Comparison of ENCODE assay signal across 9 cellular contexts in the genomic region with DNA sequence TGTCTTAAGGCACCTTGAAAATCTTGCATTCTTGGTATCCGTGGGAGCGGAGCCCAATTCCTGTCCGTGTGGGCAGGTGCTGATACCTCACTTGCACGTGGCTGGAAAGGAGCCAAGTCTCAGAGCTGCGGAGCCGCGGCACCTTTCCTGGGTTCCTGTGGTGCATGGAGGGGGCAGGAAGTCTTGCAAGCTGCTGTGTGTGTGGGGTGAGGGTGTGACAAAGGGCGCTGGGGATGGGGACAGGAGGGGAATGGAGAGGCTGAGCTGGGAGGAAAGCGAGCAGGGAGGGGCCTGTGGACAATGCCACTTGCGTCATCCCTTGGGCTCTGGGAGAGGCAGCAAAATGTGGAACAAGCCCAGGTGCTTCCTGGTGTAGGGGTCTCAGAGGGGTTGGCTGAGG.
DNase-seq lines count a peak whose midpoint lies in the region; ATAC-seq, FAIRE-seq and TF ChIP-seq lines count a peak whose summit lies in the region.
"Had no signal": no experiment of that assay in that cellular context is flagged by ENCODE, and none has a peak within 500 bp of the region (broad histone marks: within the 10 kb centered on the region; RNA-seq: fewer than 3 reads in every experiment).

No MANE protein-coding gene starts in this region.

- H3K4me3 ChIP-seq in CD4-positive, alpha-beta memory T cell (ENCODE audit: low read length in 2 of 2) = no peak overlapping the region
- H3K4me3 ChIP-seq in kidney (ENCODE audit: low read length in 2 of 2) (no peak overlapping the region), foreskin fibroblast (ENCODE audit: low read depth in 1 of 2, low read length in 2 of 2) (no peak overlapping the region)

- CTCF ChIA-PET in CD4-positive, alpha-beta memory T cell (lab: Charles Lee; ENCODE audit: partially characterized antibody) = no interaction called here
- CTCF ChIA-PET in activated CD8-positive, alpha-beta T cell treated with anti-CD3 and anti-CD28 coated beads, Interleukin-2, amount 10 ng/mL, durations not matched to agents 7 days and 5 days (lab: Charles Lee) = no interaction called here

- H3K27ac ChIP-seq in CD4-positive, alpha-beta memory T cell (ENCODE audit: low read depth, low read length) = no peak overlapping the region
- no peak overlapping the region for H3K27ac ChIP-seq in kidney (ENCODE audit: low read depth in 2 of 2, low read length in 2 of 2)

- H3K4me3 Mint-ChIP-seq in CD4-positive, alpha-beta memory T cell = peak overlapping the region in 6 of 8 donors; percentile 40 to 69 (median 60)
- H3K4me3 Mint-ChIP-seq in activated CD8-positive, alpha-beta T cell treated with anti-CD3 and anti-CD28 coated beads, Interleukin-2, amount 10 ng/mL, durations not matched to agents 7 days and 5 days = no peak overlapping the region

- TF ChIP-seq CTCF in kidney (IDR thresholded peaks at IDR 0.05; ENCODE audit: borderline replicate concordance, extremely low read depth, insufficient read depth) = no peak
- no peak for TF ChIP-seq CTCF in foreskin fibroblast (IDR thresholded peaks at IDR 0.05; ENCODE audit: low read depth, low read length)

- H3K27me3 ChIP-seq in CD4-positive, alpha-beta memory T cell (ENCODE audit: insufficient read depth, low read length) = no peaks in the 10 kb centered on the region

- H3K36me3 Mint-ChIP-seq in CD4-positive, alpha-beta memory T cell = no peaks in the 10 kb centered on the region
- no peaks in the 10 kb centered on the region for H3K36me3 Mint-ChIP-seq in activated CD8-positive, alpha-beta T cell treated with anti-CD3 and anti-CD28 coated beads, Interleukin-2, amount 10 ng/mL, durations not matched to agents 7 days and 5 days (ENCODE audit: low read depth)

- H3K9me3 Mint-ChIP-seq in CD4-positive, alpha-beta memory T cell = peaks cover 0 to 10% (median 3%) of the 10 kb centered on the region in 8 donors
- no peaks in the 10 kb centered on the region for H3K9me3 Mint-ChIP-seq in activated CD8-positive, alpha-beta T cell treated with anti-CD3 and anti-CD28 coated beads, Interleukin-2, amount 10 ng/mL, durations not matched to agents 7 days and 5 days (ENCODE audit: insufficient read depth)

- intact Hi-C loops in CD4-positive, alpha-beta memory T cell (cut with micrococcal nuclease) = no loop called here
- intact Hi-C loops in kidney (cut with DNase I) = no loop called here

- H3K36me3 ChIP-seq in CD4-positive, alpha-beta memory T cell (ENCODE audit: insufficient read depth, low read length) = no peaks in the 10 kb centered on the region
- H3K36me3 ChIP-seq in kidney (ENCODE audit: control insufficient read depth in 1 of 2, insufficient read depth in 2 of 2, low read length in 2 of 2) = no peaks in the 10 kb centered on the region

- peaks cover 11 to 18% (median 15%) of the 10 kb centered on the region in 4 donors for H3K4me1 Mint-ChIP-seq in CD4-positive, alpha-beta memory T cell
- peaks cover 10% of the 10 kb centered on the region for H3K4me1 Mint-ChIP-seq in activated CD8-positive, alpha-beta T cell treated with anti-CD3 and anti-CD28 coated beads, Interleukin-2, amount 10 ng/mL, durations not matched to agents 7 days and 5 days (ENCODE audit: low read depth)

- H3K9me3 ChIP-seq in CD4-positive, alpha-beta memory T cell (ENCODE audit: control insufficient read depth in 1 of 2, low read length in 2 of 2) = no peaks in the 10 kb centered on the region
- H3K9me3 ChIP-seq in kidney (ENCODE audit: control insufficient read depth in 1 of 2, low read length in 2 of 2) = no peaks in the 10 kb centered on the region

- POLR2A ChIA-PET in CD4-positive, alpha-beta memory T cell (lab: Charles Lee; ENCODE audit: partially characterized antibody) = interaction anchor here (1.0 kb wide), 1 partner anchor 86 kb away, joined by 3 read pairs; no protein-coding TSS in a partner anchor
- POLR2A ChIA-PET in activated CD8-positive, alpha-beta T cell treated with anti-CD3 and anti-CD28 coated beads, Interleukin-2, amount 10 ng/mL, durations not matched to agents 7 days and 5 days (lab: Charles Lee) = no interaction called here

- H3K27ac Mint-ChIP-seq in CD4-positive, alpha-beta memory T cell = peak overlapping the region in 2 of 7 donors; percentile 17 to 36
- H3K27ac Mint-ChIP-seq in activated CD8-positive, alpha-beta T cell treated with anti-CD3 and anti-CD28 coated beads, Interleukin-2, amount 10 ng/mL, durations not matched to agents 7 days and 5 days = no peak overlapping the region

- H3K27me3 Mint-ChIP-seq in CD4-positive, alpha-beta memory T cell = peaks cover 6 to 14% of the 10 kb centered on the region in 2 donors
- peaks cover 12% of the 10 kb centered on the region for H3K27me3 Mint-ChIP-seq in activated CD8-positive, alpha-beta T cell treated with anti-CD3 and anti-CD28 coated beads, Interleukin-2, amount 10 ng/mL, durations not matched to agents 7 days and 5 days (ENCODE audit: low read depth)

- in situ Hi-C loops in KBM-7 (cut with MboI; ENCODE audit: low pct_unique_long_range_greater_than_20kb, low sequenced_read_pairs) = no loop called here

- H3K9ac ChIP-seq in kidney (ENCODE audit: low read length in 2 of 2) = no peak overlapping the region

- DNase-seq in CD4-positive, alpha-beta memory T cell = peak; percentile 48 to 60 (median 52)
- DNase-seq in KBM-7 (peak; percentile 52), kidney (peak; percentile 70), amygdala (lab: John Stamatoyannopoulos, UW) (no peak), foreskin fibroblast (no peak)
- peak; percentile 30 for DNase-seq in activated CD8-positive, alpha-beta T cell treated with anti-CD3 and anti-CD28 coated beads, Interleukin-2, amount 10 ng/mL, durations not matched to agents 7 days and 5 days
- DNase-seq: hippocampal formation had no signal

- no peak for FAIRE-seq in kidney (lab: Jason Lieb, UNC)

- peaks cover 13% of the 10 kb centered on the region for H3K4me1 ChIP-seq in CD4-positive, alpha-beta memory T cell (ENCODE audit: insufficient read depth, low read length)
- H3K4me1 ChIP-seq in kidney (ENCODE audit: control insufficient read depth in 1 of 2, insufficient read depth in 1 of 2, low read depth in 1 of 2, low read length in 2 of 2) = no peaks in the 10 kb centered on the region

- ATAC-seq in activated CD8-positive, alpha-beta T cell treated with anti-CD3 and anti-CD28 coated beads, Interleukin-2, amount 10 ng/mL, durations not matched to agents 7 days and 5 days = no peak
- ATAC-seq in HG03159 (IDR thresholded peaks at IDR 0.05; ENCODE audit: unreplicated experiment) (no peak), GM19351 (IDR thresholded peaks at IDR 0.05; ENCODE audit: unreplicated experiment) (no peak)

Comparison
In these comparisons a context has a peak if more than half of its experiments do, and no peak if none do; other contexts are left out.
1. DNase-seq: peak in CD4-positive, alpha-beta memory T cell (5 of 5), KBM-7 (single experiment), activated CD8-positive, alpha-beta T cell treated with anti-CD3 and anti-CD28 coated beads, Interleukin-2, amount 10 ng/mL, durations not matched to agents 7 days and 5 days (single experiment) and kidney (single experiment); none in amygdala (0 of 56) and foreskin fibroblast (0 of 2).